8 cellular contexts compared by ENCODE assay signal in the genomic region with DNA sequence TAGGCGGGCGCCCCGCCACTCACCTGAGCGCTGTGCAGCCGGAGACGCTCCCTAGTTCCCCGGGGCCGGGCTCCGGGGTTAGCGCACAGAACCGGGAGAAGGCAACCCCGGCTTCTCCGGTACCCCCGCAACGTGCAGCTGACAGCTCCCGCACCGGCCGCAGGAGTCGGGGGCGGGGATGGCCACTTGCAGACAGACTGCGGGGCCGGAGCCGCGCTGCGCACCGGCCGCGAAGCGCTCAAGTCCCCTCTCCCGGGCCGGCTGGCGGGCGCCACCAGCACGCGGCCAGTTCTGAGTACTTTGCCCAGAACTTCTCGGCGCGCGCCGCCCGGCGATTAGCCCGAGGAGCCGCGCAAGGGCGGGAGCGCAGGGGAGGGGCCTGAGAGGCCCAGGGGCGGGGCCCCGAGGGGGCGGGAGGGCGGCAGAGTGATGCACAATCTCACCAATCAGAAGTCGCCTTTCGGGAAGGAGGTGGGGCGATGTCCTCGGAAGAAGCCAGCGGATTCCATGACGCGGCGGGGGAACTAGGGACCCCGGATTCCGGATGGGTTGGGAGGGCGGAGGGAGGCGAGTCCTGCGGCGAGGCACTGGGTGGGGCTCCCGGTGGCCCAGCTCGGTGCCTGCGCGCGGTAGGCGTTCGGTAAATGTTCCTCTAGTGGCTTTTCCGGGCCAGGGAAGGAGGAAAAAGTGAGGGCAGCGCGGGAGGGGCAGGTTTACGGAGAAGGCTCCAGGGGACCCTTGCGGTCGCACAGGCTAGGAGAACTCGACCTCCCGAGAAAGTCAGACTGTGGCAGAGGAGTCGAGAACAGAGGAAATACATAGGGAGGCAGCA. TPM values are rescaled to one million over a fixed set of nuclear protein-coding genes. Genes with fewer than 3 reads are reported as not detected.
DNase-seq lines count a peak whose midpoint lies in the region; ATAC-seq, FAIRE-seq and TF ChIP-seq lines count a peak whose summit lies in the region.

A gene with protein sequence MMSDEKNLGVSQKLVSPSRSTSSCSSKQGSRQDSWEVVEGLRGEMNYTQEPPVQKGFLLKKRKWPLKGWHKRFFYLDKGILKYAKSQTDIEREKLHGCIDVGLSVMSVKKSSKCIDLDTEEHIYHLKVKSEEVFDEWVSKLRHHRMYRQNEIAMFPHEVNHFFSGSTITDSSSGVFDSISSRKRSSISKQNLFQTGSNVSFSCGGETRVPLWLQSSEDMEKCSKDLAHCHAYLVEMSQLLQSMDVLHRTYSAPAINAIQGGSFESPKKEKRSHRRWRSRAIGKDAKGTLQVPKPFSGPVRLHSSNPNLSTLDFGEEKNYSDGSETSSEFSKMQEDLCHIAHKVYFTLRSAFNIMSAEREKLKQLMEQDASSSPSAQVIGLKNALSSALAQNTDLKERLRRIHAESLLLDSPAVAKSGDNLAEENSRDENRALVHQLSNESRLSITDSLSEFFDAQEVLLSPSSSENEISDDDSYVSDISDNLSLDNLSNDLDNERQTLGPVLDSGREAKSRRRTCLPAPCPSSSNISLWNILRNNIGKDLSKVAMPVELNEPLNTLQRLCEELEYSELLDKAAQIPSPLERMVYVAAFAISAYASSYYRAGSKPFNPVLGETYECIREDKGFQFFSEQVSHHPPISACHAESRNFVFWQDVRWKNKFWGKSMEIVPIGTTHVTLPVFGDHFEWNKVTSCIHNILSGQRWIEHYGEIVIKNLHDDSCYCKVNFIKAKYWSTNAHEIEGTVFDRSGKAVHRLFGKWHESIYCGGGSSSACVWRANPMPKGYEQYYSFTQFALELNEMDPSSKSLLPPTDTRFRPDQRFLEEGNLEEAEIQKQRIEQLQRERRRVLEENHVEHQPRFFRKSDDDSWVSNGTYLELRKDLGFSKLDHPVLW (minus strand): TSS at position 316 of the 832 bp plus-strand sequence. CDS start 87,706 bp downstream, outside the sequence.

- H2AFZ ChIP-seq in endothelial cell of umbilical vein (ENCODE audit: low read depth, low read length), result peak within 1 kb of the TSS; percentile 80

- peak within 1 kb of the TSS; percentile 65 for H3K27ac ChIP-seq in endothelial cell of umbilical vein (ENCODE audit: insufficient read depth, low read depth, low read length)

- H3K9me3 Mint-ChIP-seq in Caco-2 (ENCODE audit: unreplicated experiment), result no peaks in the 10 kb centered on the region

- no peaks in the 10 kb centered on the region for H3K9me3 ChIP-seq in Caco-2
- no peaks in the 10 kb centered on the region for H3K9me3 ChIP-seq in endothelial cell of umbilical vein (replicated peaks; ENCODE audit: control insufficient read depth, insufficient read depth, low read length)

- peak within 1 kb of the TSS; percentile 78 for H3K4me3 ChIP-seq in Caco-2 (ENCODE audit: low read depth, low read length)
- H3K4me3 ChIP-seq in endothelial cell of umbilical vein (replicated peaks in 1 of 3; ENCODE audit: insufficient read depth in 1 of 3, low read depth in 1 of 3, low read length in 3 of 3), result peak within 1 kb of the TSS; percentile 71 to 82 (median 75)

- H3K27me3 ChIP-seq in Caco-2 (replicated peaks; ENCODE audit: control insufficient read depth, insufficient read depth, low read length) (no peaks in the 10 kb centered on the region), endothelial cell of umbilical vein (ENCODE audit: control insufficient read depth in 2 of 2, insufficient read depth in 2 of 2, low read length in 2 of 2) (no peaks in the 10 kb centered on the region)

- H3K36me3 ChIP-seq in Caco-2 (ENCODE audit: control insufficient read depth, insufficient read depth, low read length) (no peaks in the 10 kb centered on the region), endothelial cell of umbilical vein (ENCODE audit: control insufficient read depth in 2 of 2, extremely low read depth in 1 of 2, insufficient read depth in 2 of 2, low read length in 2 of 2) (no peaks in the 10 kb centered on the region)

- no peaks in the 10 kb centered on the region for H4K20me1 ChIP-seq in endothelial cell of umbilical vein (replicated peaks; ENCODE audit: control insufficient read depth, extremely low read depth, insufficient read depth, low read length)

- H3K36me3 Mint-ChIP-seq in Caco-2 (ENCODE audit: insufficient read depth, unreplicated experiment), result peaks cover 28% of the 10 kb centered on the region

- peak; percentile 87 for FAIRE-seq in endothelial cell of umbilical vein (lab: Jason Lieb, UNC)

- no TSS peak for BruUV-seq in Caco-2 (replicated peaks; lab: Mats Ljungman, UMichigan)
- BruUV-seq in endothelial cell of umbilical vein (replicated peaks; lab: Mats Ljungman, UMichigan), result no TSS peak

- peak; percentile 97 for DNase-seq in Caco-2
- DNase-seq in HUDEP-2 (lab: John Stamatoyannopoulos, UW; ENCODE audit: unreplicated experiment in 76 of 76), result peak; percentile 37 to 99 (median 94)
- peak; percentile 82 for DNase-seq in NOMO-1 treated with dmso at 0.1 percent for 144 hours (lab: John Stamatoyannopoulos, UW; ENCODE audit: unreplicated experiment)
- DNase-seq in activated CD8-positive, alpha-beta memory T cell treated with anti-CD3 and anti-CD28 coated beads, Interleukin-2, amount 50 U/mL, for 24 hours (ENCODE audit: extremely low read depth), result peak; percentile 89
- peak; percentile 95 for DNase-seq in endothelial cell of umbilical vein (ENCODE audit: low read depth, low spot score)
- DNase-seq in middle frontal gyrus (ENCODE audit: extremely low spot score, low spot score), result peak; percentile 94
- DNase-seq in stimulated activated CD8-positive, alpha-beta memory T cell treated with anti-CD3 and anti-CD28 coated beads, Interleukin-2, amount 100 ng/mL, for 1 hour (ENCODE audit: low read depth in 2 of 2), result peak; percentile 93 to 96

- dilution Hi-C loops in endothelial cell of umbilical vein (cut with MboI; ENCODE audit: extremely low pct_ligation_motif_present, low sequenced_read_pairs), result no loop called here

- H3K4me1 Mint-ChIP-seq in Caco-2 (ENCODE audit: low read depth, unreplicated experiment), result peaks cover 13% of the 10 kb centered on the region

- CTCF ChIA-PET in Caco-2 (lab: Charles Lee), result interaction anchor here (0.7 to 2.6 kb wide), 17 partner anchors 10 to 168 kb away, joined by 3 to 21 read pairs (median 4); a partner anchor contains a TSS
- CTCF ChIA-PET in endothelial cell of umbilical vein (lab: Charles Lee), result interaction anchor here (0.8 to 7.2 kb wide), 32 partner anchors 9 to 172 kb away, joined by 3 to 105 read pairs (median 8); no protein-coding TSS in a partner anchor

- POLR2A ChIA-PET in Caco-2 (lab: Charles Lee), result interaction anchor here (0.9 to 1.7 kb wide), 4 partner anchors 45 to 146 kb away, joined by 3 to 8 read pairs (median 4); a partner anchor contains a TSS
- POLR2A ChIA-PET in endothelial cell of umbilical vein (lab: Charles Lee), result interaction anchor here (0.9 kb wide), 1 partner anchor 90 kb away, joined by 3 read pairs; no protein-coding TSS in a partner anchor

- peak within 1 kb of the TSS; percentile 88 for H3K4me2 ChIP-seq in endothelial cell of umbilical vein (ENCODE audit: insufficient read depth, low read length)

- no peaks in the 10 kb centered on the region for H3K9me1 ChIP-seq in endothelial cell of umbilical vein (replicated peaks; ENCODE audit: control insufficient read depth, extremely low read depth, insufficient read depth, low read length)

- peaks cover 24% of the 10 kb centered on the region for H3K4me1 ChIP-seq in Caco-2
- H3K4me1 ChIP-seq in endothelial cell of umbilical vein (ENCODE audit: control insufficient read depth, extremely low read depth, insufficient read depth, low read length), result peaks cover 38% of the 10 kb centered on the region

- peak; percentile 58 for TF ChIP-seq POLR2A in endothelial cell of umbilical vein (IDR thresholded peaks at IDR 0.05; ENCODE audit: low read depth, low read length)

- H3K4me3 Mint-ChIP-seq in Caco-2 (ENCODE audit: unreplicated experiment), result peak within 1 kb of the TSS; percentile 85

- H3K79me2 ChIP-seq in endothelial cell of umbilical vein (ENCODE audit: control insufficient read depth, insufficient read depth, low read length), result peaks cover 44% of the 10 kb centered on the region

- H3K9ac ChIP-seq in endothelial cell of umbilical vein (replicated peaks; ENCODE audit: extremely low read depth, insufficient read depth, low read length), result peak within 1 kb of the TSS; percentile 67

- peak; percentile 58 for ATAC-seq in GM21367 (IDR thresholded peaks at IDR 0.05; ENCODE audit: unreplicated experiment)

- peak within 1 kb of the TSS; percentile 96 for H3K27ac Mint-ChIP-seq in Caco-2 (ENCODE audit: unreplicated experiment)

- intact Hi-C loops in Caco-2 (cut with micrococcal nuclease; ENCODE audit: unreplicated experiment), result loop anchor here (1.0 to 2.0 kb wide), 7 partner anchors 45 to 167 kb away; no protein-coding TSS in a partner anchor
- intact Hi-C loops in endothelial cell of umbilical vein (cut with micrococcal nuclease), result loop anchor here (1.0 to 5.0 kb wide), 7 partner anchors 48 to 160 kb away; no protein-coding TSS in a partner anchor

- no peaks in the 10 kb centered on the region for H3K27me3 Mint-ChIP-seq in Caco-2 (ENCODE audit: insufficient read depth, unreplicated experiment)

- TF ChIP-seq CTCF in Caco-2 (IDR thresholded peaks at IDR 0.05; ENCODE audit: insufficient read depth in 1 of 2, low read depth in 1 of 2, low read length in 1 of 2, severe bottlenecking in 1 of 2, unreplicated experiment in 1 of 2) (no peak), endothelial cell of umbilical vein (IDR thresholded peaks at IDR 0.05; ENCODE audit: extremely low read depth in 1 of 2, insufficient read depth in 1 of 2, low read depth in 1 of 2, low read length in 2 of 2) (no peak)

TF ChIP-seq in endothelial cell of umbilical vein, 7 proteins besides CTCF, POLR2A, EP300 and RAD21:
- TF ChIP-seq EZH2 (IDR thresholded peaks at IDR 0.05; ENCODE audit: borderline replicate concordance, low read depth, low read length, severe bottlenecking) (no peak), POLR2AphosphoS5 (IDR thresholded peaks at IDR 0.05; ENCODE audit: insufficient read depth, low read depth, low read length) (peak; percentile 53)

RNA-seq across cellular contexts. Expression of the gene that starts here (rescaled TPM):
- total RNA-seq in Caco-2 (2022) (43.9 and 45.1 TPM in 2 replicates), endothelial cell of umbilical vein (27.1 and 31.3 TPM in 2 replicates)
- 3.6 and 7.5 TPM in 2 replicates for polyA plus RNA-seq in endothelial cell of umbilical vein
- polyA plus RNA-seq in endothelial cell of umbilical vein (2011; cell fraction: cytosol; rRNA removed), result 5.2 and 5.8 TPM in 2 replicates
- 44.1 and 52.8 TPM in 2 replicates for polyA plus RNA-seq in endothelial cell of umbilical vein (2011; cell fraction: nucleus; rRNA removed)
- polyA plus RNA-seq in endothelial cell of umbilical vein (2012), result 24.7 and 29.9 TPM in 2 replicates
- polyA minus RNA-seq in endothelial cell of umbilical vein, result 23.1 and 35.1 TPM in 2 replicates
- polyA minus RNA-seq in endothelial cell of umbilical vein (2011; cell fraction: cytosol; rRNA and poly(A)+ RNA removed), result 11.4 TPM
- polyA minus RNA-seq in endothelial cell of umbilical vein (2011; cell fraction: nucleus; rRNA and poly(A)+ RNA removed), result 37.7 and 58.7 TPM in 2 replicates

Comparison
In these comparisons a context has a peak if more than half of its experiments do, and no peak if none do; other contexts are left out.
1. Peak in every context shown above with its lines: DNase-seq, ATAC-seq, H3K4me3 ChIP-seq and H3K27ac ChIP-seq.